ENCODE assay signal across 10 cellular contexts in genomic region chr17:2057714-2058520, GRCh38. TPM values are rescaled to one million over a fixed set of nuclear protein-coding genes. Genes with fewer than 3 reads are reported as not detected.
DNase-seq lines count a peak whose midpoint lies in the region; ATAC-seq, FAIRE-seq and TF ChIP-seq lines count a peak whose summit lies in the region.
"Had no signal": no experiment of that assay in that cellular context is flagged by ENCODE, and none has a peak within 500 bp of the region (broad histone marks: within the 10 kb centered on the region; RNA-seq: fewer than 3 reads in every experiment).

No MANE protein-coding gene starts in this region.

- FAIRE-seq in HTR-8/SVneo (lab: Jason Lieb, UNC): peak; percentile 67
- FAIRE-seq: bronchial epithelial cell, islet of Langerhans had no signal

- peaks cover 28 to 77% (median 53%) of the 10 kb centered on the region in 11 experiments; a peak in 20 of 22 replicates for H4K20me1 ChIP-seq in BLaER1 treated with 17β-estradiol and CSF1 and Interleukin-3, amounts not matched to agents 10 nM and 100 nM
- no peaks in the 10 kb centered on the region for H4K20me1 ChIP-seq in osteoblast (ENCODE audit: insufficient read depth, low read length)

- TF ChIP-seq CTCF in endodermal cell (conservative IDR thresholded peaks at IDR 0.05) (no peak), osteoblast (IDR thresholded peaks at IDR 0.05; ENCODE audit: extremely low read depth, low read depth, low read length) (no peak), GM10248 (IDR thresholded peaks at IDR 0.05; ENCODE audit: control extremely low read depth, extremely low read depth, low read depth, missing control alignments) (no peak)

- peaks cover 13% of the 10 kb centered on the region for H3K4me1 Mint-ChIP-seq in endodermal cell

- peak overlapping the region in 4 of 11 experiments; percentile 18 to 76 (median 57); a peak in 7 of 22 replicates for H3K9ac ChIP-seq in BLaER1 treated with 17β-estradiol and CSF1 and Interleukin-3, amounts not matched to agents 10 nM and 100 nM
- H3K9ac ChIP-seq in endodermal cell (ENCODE audit: extremely low read depth, low read length, poor library complexity, severe bottlenecking): no peak overlapping the region

- CTCF ChIA-PET in GM10248 (lab: Yijun Ruan, JAX): interaction anchor here (0.7 to 8.9 kb wide), 37 partner anchors 11 to 353 kb away, joined by 3 to 205 read pairs (median 5); partner anchors contain the start of genes SMG6, SRR and TSR1

- peaks cover 0 to 25% (median 20%) of the 10 kb centered on the region in 11 experiments; a peak in 16 of 22 replicates for H3K36me3 ChIP-seq in BLaER1 treated with 17β-estradiol and CSF1 and Interleukin-3, amounts not matched to agents 10 nM and 100 nM
- H3K36me3 ChIP-seq in endodermal cell (ENCODE audit: control insufficient read depth, insufficient read depth, low read length): peaks cover 27% of the 10 kb centered on the region
- peaks cover 42% of the 10 kb centered on the region for H3K36me3 ChIP-seq in osteoblast (ENCODE audit: insufficient read depth, low read length)

- peaks cover 64 to 97% (median 92%) of the 10 kb centered on the region in 10 experiments for H3K4me1 ChIP-seq in BLaER1 treated with 17β-estradiol and CSF1 and Interleukin-3, amounts not matched to agents 10 nM and 100 nM
- H3K4me1 ChIP-seq in endodermal cell (ENCODE audit: control insufficient read depth, insufficient read depth, low read length) (no peaks in the 10 kb centered on the region), osteoblast (ENCODE audit: insufficient read depth, low read length) (peaks cover 17% of the 10 kb centered on the region)

- DNase-seq in HTR-8/SVneo (ENCODE audit: insufficient read length, low spot score) (no peak), endodermal cell (peak; percentile 82), osteoblast (ENCODE audit: insufficient read length, low spot score, missing footprints) (peak; percentile 80), NCI-H774 (lab: John Stamatoyannopoulos, UW) (no peak), GM10248 (ENCODE audit: extremely low spot score) (no peak), NCI-H2029 (lab: John Stamatoyannopoulos, UW) (no peak)

- peaks cover 28% of the 10 kb centered on the region for H3K36me3 Mint-ChIP-seq in endodermal cell (ENCODE audit: low read depth)

- H3K4me3 Mint-ChIP-seq in endodermal cell: no peak overlapping the region

- peaks cover 74% of the 10 kb centered on the region for H3K27me3 Mint-ChIP-seq in endodermal cell (ENCODE audit: insufficient read depth)

- peaks cover 4% of the 10 kb centered on the region for H3K9me3 Mint-ChIP-seq in endodermal cell

- H3K4me2 ChIP-seq in BLaER1 treated with 17β-estradiol and CSF1 and Interleukin-3, amounts not matched to agents 10 nM and 100 nM: peak overlapping the region; percentile 93 to 100 (median 99)
- H3K4me2 ChIP-seq in osteoblast (ENCODE audit: insufficient read depth, low read length): no peak overlapping the region

- H3K27ac ChIP-seq in BLaER1 treated with 17β-estradiol and CSF1 and Interleukin-3, amounts not matched to agents 10 nM and 100 nM: 0 out of 22 replicates have a peak overlapping the region, but pooled peaks of 1 of the 11 experiments have one; percentile 31
- H3K27ac ChIP-seq in endodermal cell (ENCODE audit: low read depth, low read length) (no peak overlapping the region), osteoblast (ENCODE audit: low read depth, low read length) (no peak overlapping the region)

- no peak overlapping the region for H3K27ac Mint-ChIP-seq in endodermal cell

- peaks cover 25% of the 10 kb centered on the region for H3K79me2 ChIP-seq in osteoblast (ENCODE audit: insufficient read depth, low read length)

- POLR2A ChIA-PET in GM10248 (lab: Yijun Ruan, JAX): interaction anchor here (0.7 to 1.8 kb wide), 5 partner anchors 164 to 246 kb away, joined by 3 to 8 read pairs (median 5); partner anchors contain the start of genes SMG6 and SRR

- ATAC-seq in GM19351 (IDR thresholded peaks at IDR 0.05; ENCODE audit: unreplicated experiment): no peak

- H2AFZ ChIP-seq in osteoblast (ENCODE audit: low read length): no peak overlapping the region

- peak overlapping the region; percentile 60 to 76 (median 64); a peak in 17 of 20 replicates for H3K4me3 ChIP-seq in BLaER1 treated with 17β-estradiol and CSF1 and Interleukin-3, amounts not matched to agents 10 nM and 100 nM
- H3K4me3 ChIP-seq in endodermal cell (ENCODE audit: low read length): no peak overlapping the region
- no peak overlapping the region for H3K4me3 ChIP-seq in osteoblast (ENCODE audit: insufficient read depth, low read length)

- H3K9me3 ChIP-seq in BLaER1 treated with 17β-estradiol and CSF1 and Interleukin-3, amounts not matched to agents 10 nM and 100 nM (replicated peaks in 1 of 11): no peaks in the 10 kb centered on the region
- no peaks in the 10 kb centered on the region for H3K9me3 ChIP-seq in endodermal cell (ENCODE audit: control insufficient read depth, low read length)
- H3K9me3 ChIP-seq in osteoblast (ENCODE audit: low read depth, low read length): no peaks in the 10 kb centered on the region

- peaks cover 54 to 89% (median 78%) of the 10 kb centered on the region in 11 experiments for H3K27me3 ChIP-seq in BLaER1 treated with 17β-estradiol and CSF1 and Interleukin-3, amounts not matched to agents 10 nM and 100 nM
- H3K27me3 ChIP-seq in endodermal cell (ENCODE audit: control insufficient read depth, insufficient read depth, low read length, poor library complexity, severe bottlenecking) (peaks cover 84% of the 10 kb centered on the region), osteoblast (ENCODE audit: insufficient read depth, low read length) (no peaks in the 10 kb centered on the region)

- WGBS in endodermal cell (ENCODE audit: insufficient coverage in 1 of 2, insufficient read length in 1 of 2), 2 experiments: 81 to 87% methylated on average over 83 to 98 of the region's 98 CpGs

RNA-seq across cellular contexts. Expression of gene HIC1, which starts 3.0 kb away (rescaled TPM):
- total RNA-seq in endodermal cell (under 1 TPM; 0.13 to 0.57 TPM), osteoblast (18.5 and 19.7 TPM in 2 replicates)
- 0.64 TPM for polyA plus RNA-seq in endodermal cell (2013, experiment 1 of 2)
- polyA plus RNA-seq in endodermal cell (2013, experiment 2 of 2): 0.21 TPM

RNA-seq across cellular contexts. Expression of gene OVCA2, which starts 16.1 kb away (rescaled TPM):
- total RNA-seq in endodermal cell (10 to 100 TPM; 19.8 to 27.5 TPM), osteoblast (59.0 and 61.3 TPM in 2 replicates)
- polyA plus RNA-seq in endodermal cell (2013, experiment 1 of 2): 24.3 TPM
- 24.8 TPM for polyA plus RNA-seq in endodermal cell (2013, experiment 2 of 2)

RNA-seq across cellular contexts. Expression of gene DPH1, which starts 28.0 kb away (rescaled TPM):
- total RNA-seq in endodermal cell (10 to 100 TPM; 31.1 to 48.3 TPM), osteoblast (52.7 and 63.7 TPM in 2 replicates)
- 34.4 TPM for polyA plus RNA-seq in endodermal cell (2013, experiment 1 of 2)
- polyA plus RNA-seq in endodermal cell (2013, experiment 2 of 2): 26.5 TPM

RNA-seq across cellular contexts. Expression of gene RTN4RL1, which starts 32.8 kb away (rescaled TPM):
- total RNA-seq in endodermal cell: 10 to 100 TPM; 18.2 to 19.6 TPM
- 5.4 TPM for polyA plus RNA-seq in endodermal cell (2013, experiment 1 of 2)
- polyA plus RNA-seq in endodermal cell (2013, experiment 2 of 2): 7.7 TPM
- 1.1 and 1.5 TPM in 2 replicates for total RNA-seq in osteoblast

Comparison
In these comparisons a context has a peak if more than half of its experiments do, and no peak if none do; other contexts are left out.
1. H3K4me3 ChIP-seq: peak in BLaER1 treated with 17β-estradiol and CSF1 and Interleukin-3, amounts not matched to agents 10 nM and 100 nM (10 of 10); none in endodermal cell (single experiment) and osteoblast (single experiment).
2. DNase-seq: peak in endodermal cell (single experiment) and osteoblast (single experiment); none in HTR-8/SVneo (single experiment), NCI-H774 (single experiment), GM10248 (single experiment) and NCI-H2029 (single experiment).
3. RNA of gene HIC1, which starts 3.0 kb away (total RNA-seq): 18.5 to 19.7 TPM in osteoblast; 0.13 to 0.57 TPM in endodermal cell; every median in the first group is over 10 times any median in the second.